Comparison of ENCODE assay signal across 13 cellular contexts in genomic region chr17:57921342-57921741, GRCh38. TPM values are rescaled to one million over a fixed set of nuclear protein-coding genes. Genes with fewer than 3 reads are reported as not detected.
DNase-seq lines count a peak whose midpoint lies in the region; ATAC-seq and TF ChIP-seq lines count a peak whose summit lies in the region.
"Had no signal": no experiment of that assay in that cellular context is flagged by ENCODE, and none has a peak within 500 bp of the region (broad histone marks: within the 10 kb centered on the region; RNA-seq: fewer than 3 reads in every experiment).

No MANE protein-coding gene starts in this region.

- peaks cover 42% of the 10 kb centered on the region for H3K79me2 ChIP-seq in hepatocyte

- H3K36me3 Mint-ChIP-seq in CD8-positive, alpha-beta T cell: no peaks in the 10 kb centered on the region

- H3K36me3 ChIP-seq in CD8-positive, alpha-beta T cell (ENCODE audit: insufficient read depth, low read length): no peaks in the 10 kb centered on the region
- no peaks in the 10 kb centered on the region for H3K36me3 ChIP-seq in hepatocyte (replicated peaks; ENCODE audit: insufficient read depth, low read depth)
- H3K36me3 ChIP-seq: BLaER1, SJCRH30 had no signal

- H3K4me1 ChIP-seq in CD8-positive, alpha-beta T cell (ENCODE audit: insufficient read depth, low read length): no peaks in the 10 kb centered on the region
- H3K4me1 ChIP-seq in hepatocyte (ENCODE audit: insufficient read depth): peaks cover 45% of the 10 kb centered on the region

- H3K4me1 Mint-ChIP-seq in CD8-positive, alpha-beta T cell (ENCODE audit: low read depth): peaks cover 6% of the 10 kb centered on the region

- intact Hi-C loops in CD8-positive, alpha-beta T cell (cut with DNase I, micrococcal nuclease): no loop called here

- no peak overlapping the region for H2AFZ ChIP-seq in hepatocyte

- ATAC-seq in CD8-positive, alpha-beta T cell: no peak
- ATAC-seq in HG02642 (IDR thresholded peaks at IDR 0.05; ENCODE audit: poor library complexity, unreplicated experiment): no peak
- ATAC-seq in GM19395 (IDR thresholded peaks at IDR 0.05; ENCODE audit: unreplicated experiment): no peak
- no peak for ATAC-seq in GM21367 (IDR thresholded peaks at IDR 0.05; ENCODE audit: unreplicated experiment)

- WGBS in hepatocyte (ENCODE audit: low lambda C conversion rate, missing lambda C conversion rate): 48% methylated on average over 7 of the region's 7 CpGs

- DNase-seq in CD8-positive, alpha-beta T cell: no peak
- DNase-seq in caudate nucleus (lab: John Stamatoyannopoulos, UW) (peak in 13 of 61 donors; percentile 16 to 56 (median 33)), hepatocyte (ENCODE audit: low spot score) (no peak), renal cortical epithelial cell (ENCODE audit: low read depth) (peak; percentile 67), T1000 (lab: John Stamatoyannopoulos, UW) (no peak)
- DNase-seq: activated naive CD4-positive, alpha-beta T cell treated with Interleukin-2 at 50 U/mL for 16 hours; NCI-H2171 treated with DMSO at 0.1 percent for 48 hours; stimulated activated CD4-positive, alpha-beta T cell treated with anti-CD3 and anti-CD28 coated beads, Interleukin-4, amount 100 ng/mL, for 4 hours had no signal

- POLR2A ChIA-PET in CD8-positive, alpha-beta T cell (lab: Charles Lee): no interaction called here

- no peaks in the 10 kb centered on the region for H3K9me2 ChIP-seq in hepatocyte (replicated peaks; ENCODE audit: insufficient read depth)

- no peaks in the 10 kb centered on the region for H3K9me3 ChIP-seq in CD8-positive, alpha-beta T cell (ENCODE audit: low read length)
- H3K9me3 ChIP-seq in hepatocyte (ENCODE audit: low read depth): no peaks in the 10 kb centered on the region
- H3K9me3 ChIP-seq: BLaER1, SJCRH30 had no signal

- no peak overlapping the region for H3K27ac ChIP-seq in CD8-positive, alpha-beta T cell (ENCODE audit: low read depth, low read length)
- H3K27ac ChIP-seq in caudate nucleus (ENCODE audit: low read depth, low read length) (peak overlapping the region; percentile 87), hepatocyte (peak overlapping the region; percentile 83)
- H3K27ac ChIP-seq: BLaER1, SJCRH30 had no signal

- peaks cover 3% of the 10 kb centered on the region for H4K20me1 ChIP-seq in hepatocyte (ENCODE audit: insufficient read depth, poor library complexity, severe bottlenecking)

- H3K4me3 Mint-ChIP-seq in CD8-positive, alpha-beta T cell: no peak overlapping the region

- no peaks in the 10 kb centered on the region for H3K27me3 ChIP-seq in CD8-positive, alpha-beta T cell (ENCODE audit: insufficient read depth, low read length)
- no peaks in the 10 kb centered on the region for H3K27me3 ChIP-seq in hepatocyte
- H3K27me3 ChIP-seq: BLaER1, SJCRH30 had no signal

- no peak for TF ChIP-seq CTCF in CD8-positive, alpha-beta T cell (IDR thresholded peaks at IDR 0.05)
- TF ChIP-seq CTCF in hepatocyte (IDR thresholded peaks at IDR 0.05; ENCODE audit: poor library complexity): no peak

- CTCF ChIA-PET in CD8-positive, alpha-beta T cell (lab: Charles Lee): interaction anchor here (1.1 to 4.7 kb wide), 2 partner anchors 78 to 191 kb away, joined by 3 to 28 read pairs; no protein-coding TSS in a partner anchor

- H3K27me3 Mint-ChIP-seq in CD8-positive, alpha-beta T cell (ENCODE audit: low read depth): peaks cover 2% of the 10 kb centered on the region

- H3K4me3 ChIP-seq in CD8-positive, alpha-beta T cell (ENCODE audit: low read depth, low read length): no peak overlapping the region
- no peak overlapping the region for H3K4me3 ChIP-seq in hepatocyte
- H3K4me3 ChIP-seq: BLaER1, SJCRH30 had no signal

- H3K4me2 ChIP-seq in hepatocyte: peak overlapping the region; percentile 7
- H3K4me2 ChIP-seq: BLaER1 had no signal

- peak overlapping the region; percentile 16 for H3K27ac Mint-ChIP-seq in CD8-positive, alpha-beta T cell

- H3K9me3 Mint-ChIP-seq in CD8-positive, alpha-beta T cell: no peaks in the 10 kb centered on the region

RNA-seq across cellular contexts. Expression of gene CUEDC1, which starts 33.9 kb away (rescaled TPM):
- total RNA-seq in CD8-positive, alpha-beta T cell: under 1 TPM in 1 of 2 experiments, not detected in 1; 0.22 TPM
- 9.3 and 11.6 TPM in 2 replicates for total RNA-seq in hepatocyte
- 23.3 and 27.4 TPM in 2 replicates for polyA plus RNA-seq in hepatocyte
- total RNA-seq in renal cortical epithelial cell: 10.1 and 20.1 TPM in 2 replicates
